ENCODE assay signal across 15 cellular contexts in the genomic region with DNA sequence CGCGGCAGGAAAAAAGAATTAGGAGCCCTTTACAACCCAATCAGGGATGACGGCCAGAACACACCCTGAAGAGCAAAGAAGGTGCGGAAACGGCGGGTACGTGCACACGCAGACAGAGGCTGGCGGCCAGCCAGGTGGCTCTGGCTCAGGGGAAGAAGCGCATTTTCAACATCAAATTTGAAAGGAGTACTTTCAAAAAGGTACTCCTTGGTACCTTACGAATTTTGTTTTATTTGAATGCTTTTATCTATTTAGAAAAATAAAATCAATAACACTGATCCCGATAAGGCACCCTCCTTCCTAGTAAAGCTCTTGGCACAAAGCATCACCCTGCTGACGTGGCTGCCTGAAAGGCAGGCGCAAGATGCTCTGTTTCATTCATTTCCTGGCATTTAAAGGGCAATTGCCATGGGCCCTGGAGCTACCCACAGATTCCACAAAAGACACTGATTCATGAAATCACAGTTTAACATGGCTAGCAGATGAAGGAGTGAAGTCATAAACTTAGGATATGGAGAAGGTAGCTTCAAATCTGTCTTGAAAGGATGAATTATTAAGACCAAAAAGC. TPM values are rescaled to one million over a fixed set of nuclear protein-coding genes. Genes with fewer than 3 reads are reported as not detected.
A peak's percentile ranks its signal among the peaks of the same experiment; 100 is the strongest.
DNase-seq lines count a peak whose midpoint lies in the region; ATAC-seq and TF ChIP-seq lines count a peak whose summit lies in the region.
"Had no signal": no experiment of that assay in that cellular context is flagged by ENCODE, and none has a peak within 500 bp of the region (broad histone marks: within the 10 kb centered on the region; RNA-seq: fewer than 3 reads in every experiment).

No MANE protein-coding gene starts in this region.

- H3K4me3 ChIP-seq in RWPE2 (ENCODE audit: severe bottlenecking) (no peak overlapping the region), stomach (peak overlapping the region in 1 of 4 donors; percentile 7), uterus (no peak overlapping the region)
- H3K4me3 ChIP-seq: left lung, upper lobe of right lung had no signal

- TF ChIP-seq CTCF in RWPE2 (IDR thresholded peaks at IDR 0.05; ENCODE audit: poor library complexity, severe bottlenecking), result no peak
- no peak for TF ChIP-seq CTCF in stomach (IDR thresholded peaks at IDR 0.05)
- no peak for TF ChIP-seq CTCF in uterus (IDR thresholded peaks at IDR 0.05)

- TF ChIP-seq EP300 in stomach (IDR thresholded peaks at IDR 0.05), result no peak

- POLR2A ChIA-PET in activated CD4-positive, alpha-beta memory T cell treated with anti-CD3 and anti-CD28 coated beads, Interleukin-2, amount 10 ng/mL, durations not matched to agents 7 days and 5 days (lab: Charles Lee), result interaction anchor here (0.7 to 1.2 kb wide), 2 partner anchors 22 to 59 kb away, joined by 3 read pairs; a partner anchor contains a TSS
- POLR2A ChIA-PET in activated CD4-positive, alpha-beta memory T cell treated with anti-CD3 and anti-CD28 coated beads for 36 hours (lab: Charles Lee), result no interaction called here
- POLR2A ChIA-PET in HEK293T (lab: Yijun Ruan, JAX), result interaction anchor here (1.0 kb wide), 1 partner anchor 11 kb away, joined by 3 read pairs; no protein-coding TSS in a partner anchor

- H3K9me3 ChIP-seq in RWPE2 (ENCODE audit: severe bottlenecking) (no peaks in the 10 kb centered on the region), stomach (no peaks in the 10 kb centered on the region), uterus (no peaks in the 10 kb centered on the region)
- H3K9me3 ChIP-seq: upper lobe of right lung had no signal

- TF ChIP-seq POLR2A in stomach (IDR thresholded peaks at IDR 0.05) (no peak), uterus (IDR thresholded peaks at IDR 0.05) (no peak)

- H3K36me3 ChIP-seq in RWPE2 (ENCODE audit: low read depth) (no peaks in the 10 kb centered on the region), stomach (no peaks in the 10 kb centered on the region), uterus (no peaks in the 10 kb centered on the region)
- H3K36me3 ChIP-seq: left lung, upper lobe of right lung had no signal

- 39 to 67% (median 55%) methylated on average over 14 of the region's 14 CpGs for WGBS in stomach, 5 donors

- peak overlapping the region; percentile 13 for H3K27ac Mint-ChIP-seq in activated CD4-positive, alpha-beta memory T cell treated with anti-CD3 and anti-CD28 coated beads, Interleukin-2, amount 10 ng/mL, durations not matched to agents 7 days and 5 days
- H3K27ac Mint-ChIP-seq in activated CD4-positive, alpha-beta memory T cell treated with anti-CD3 and anti-CD28 coated beads for 36 hours, result no peak overlapping the region
- H3K27ac Mint-ChIP-seq: activated naive CD4-positive, alpha-beta T cell treated with anti-CD3 and anti-CD28 coated beads for 36 hours had no signal

- peaks cover 38% of the 10 kb centered on the region for H3K36me3 Mint-ChIP-seq in activated CD4-positive, alpha-beta memory T cell treated with anti-CD3 and anti-CD28 coated beads, Interleukin-2, amount 10 ng/mL, durations not matched to agents 7 days and 5 days (ENCODE audit: low read depth)
- H3K36me3 Mint-ChIP-seq in activated CD4-positive, alpha-beta memory T cell treated with anti-CD3 and anti-CD28 coated beads for 36 hours, result peaks cover 7% of the 10 kb centered on the region

- peak; percentile 79 for ATAC-seq in RWPE2 (ENCODE audit: low read depth)
- ATAC-seq: left lung, upper lobe of right lung had no signal

- no peaks in the 10 kb centered on the region for H3K27me3 ChIP-seq in RWPE2 (ENCODE audit: insufficient read depth, poor library complexity, severe bottlenecking)
- no peaks in the 10 kb centered on the region for H3K27me3 ChIP-seq in stomach
- H3K27me3 ChIP-seq in uterus, result no peaks in the 10 kb centered on the region
- H3K27me3 ChIP-seq: left lung, upper lobe of right lung had no signal

- H3K9me3 Mint-ChIP-seq in activated CD4-positive, alpha-beta memory T cell treated with anti-CD3 and anti-CD28 coated beads, Interleukin-2, amount 10 ng/mL, durations not matched to agents 7 days and 5 days, result peaks cover 25% of the 10 kb centered on the region
- H3K9me3 Mint-ChIP-seq in activated CD4-positive, alpha-beta memory T cell treated with anti-CD3 and anti-CD28 coated beads for 36 hours, result peaks cover 18% of the 10 kb centered on the region

- intact Hi-C loops in activated CD4-positive, alpha-beta memory T cell treated with anti-CD3 and anti-CD28 coated beads for 36 hours (cut with micrococcal nuclease), result no loop called here
- intact Hi-C loops in stomach (cut with DNase I; ENCODE audit: low total_unique reads) (no loop called here), uterus (cut with DNase I; ENCODE audit: low total_unique reads) (no loop called here)

- H3K4me1 ChIP-seq in RWPE2 (ENCODE audit: insufficient read depth, poor library complexity, severe bottlenecking) (peaks cover 16% of the 10 kb centered on the region), stomach (peaks cover 8 to 36% (median 25%) of the 10 kb centered on the region in 4 donors), uterus (peaks cover 0 to 5% of the 10 kb centered on the region in 2 donors)

- no peak for DNase-seq in activated CD4-positive, alpha-beta memory T cell treated with anti-CD3 and anti-CD28 coated beads, Interleukin-2, amount 10 ng/mL, durations not matched to agents 7 days and 5 days
- no peak for DNase-seq in activated CD4-positive, alpha-beta memory T cell treated with anti-CD3 and anti-CD28 coated beads for 36 hours
- no peak for DNase-seq in RWPE2 (ENCODE audit: low spot score)
- no peak for DNase-seq in epithelial cell of prostate (ENCODE audit: low read depth, low spot score)
- DNase-seq in stomach, result peak; percentile 55
- DNase-seq in uterus, result no peak
- no peak for DNase-seq in HEK293T (ENCODE audit: extremely low spot score)
- DNase-seq in NCI-H524 (lab: John Stamatoyannopoulos, UW), result no peak
- DNase-seq: activated CD4-positive, alpha-beta T cell treated with anti-CD3 and anti-CD28 coated beads for 4 hours; activated naive CD4-positive, alpha-beta T cell treated with anti-CD3 and anti-CD28 coated beads for 36 hours; effector CD4-positive, alpha-beta T cell; NCI-H2227 treated with DMSO at 0.1 percent for 48 hours; T1000; upper lobe of right lung had no signal

- H3K27me3 Mint-ChIP-seq in activated CD4-positive, alpha-beta memory T cell treated with anti-CD3 and anti-CD28 coated beads, Interleukin-2, amount 10 ng/mL, durations not matched to agents 7 days and 5 days, result no peaks in the 10 kb centered on the region
- H3K27me3 Mint-ChIP-seq in activated CD4-positive, alpha-beta memory T cell treated with anti-CD3 and anti-CD28 coated beads for 36 hours, result no peaks in the 10 kb centered on the region

- H3K27ac ChIP-seq in RWPE2 (ENCODE audit: poor library complexity, severe bottlenecking), result peak overlapping the region; percentile 41
- peak overlapping the region; percentile 66 for H3K27ac ChIP-seq in epithelial cell of prostate
- peak overlapping the region in 2 of 5 donors; percentile 12 to 34 for H3K27ac ChIP-seq in stomach
- no peak overlapping the region for H3K27ac ChIP-seq in uterus
- H3K27ac ChIP-seq: left lung, upper lobe of right lung had no signal

- CTCF ChIA-PET in activated CD4-positive, alpha-beta memory T cell treated with anti-CD3 and anti-CD28 coated beads, Interleukin-2, amount 10 ng/mL, durations not matched to agents 7 days and 5 days (lab: Charles Lee), result no interaction called here
- CTCF ChIA-PET in activated CD4-positive, alpha-beta memory T cell treated with anti-CD3 and anti-CD28 coated beads for 36 hours (lab: Charles Lee), result no interaction called here
- CTCF ChIA-PET in HEK293T (lab: Yijun Ruan, JAX), result interaction anchor here (0.5 to 1.1 kb wide), 2 partner anchors 13 to 34 kb away, joined by 4 read pairs; no protein-coding TSS in a partner anchor

- H3K4me1 Mint-ChIP-seq in activated CD4-positive, alpha-beta memory T cell treated with anti-CD3 and anti-CD28 coated beads, Interleukin-2, amount 10 ng/mL, durations not matched to agents 7 days and 5 days, result peaks cover 46% of the 10 kb centered on the region
- peaks cover 51% of the 10 kb centered on the region for H3K4me1 Mint-ChIP-seq in activated CD4-positive, alpha-beta memory T cell treated with anti-CD3 and anti-CD28 coated beads for 36 hours (ENCODE audit: low read depth)

- H3K4me3 Mint-ChIP-seq in activated CD4-positive, alpha-beta memory T cell treated with anti-CD3 and anti-CD28 coated beads, Interleukin-2, amount 10 ng/mL, durations not matched to agents 7 days and 5 days, result no peak overlapping the region
- H3K4me3 Mint-ChIP-seq in activated CD4-positive, alpha-beta memory T cell treated with anti-CD3 and anti-CD28 coated beads for 36 hours, result no peak overlapping the region
- H3K4me3 Mint-ChIP-seq: activated naive CD4-positive, alpha-beta T cell treated with anti-CD3 and anti-CD28 coated beads for 36 hours had no signal

TF ChIP-seq in HEK293T, 16 proteins besides CTCF, POLR2A, EP300 and RAD21 (continues in another document):
- TF ChIP-seq ELF4 (IDR thresholded peaks at IDR 0.05) (no peak), FOXA1 (IDR thresholded peaks at IDR 0.05) (no peak), FOXK2 (IDR thresholded peaks at IDR 0.05) (no peak), SUZ12 (IDR thresholded peaks at IDR 0.05) (no peak), BHLHE40 (IDR thresholded peaks at IDR 0.05; ENCODE audit: borderline replicate concordance) (no peak), ZNF384 (IDR thresholded peaks at IDR 0.05) (no peak)
- TF ChIP-seq, protein P1, sequence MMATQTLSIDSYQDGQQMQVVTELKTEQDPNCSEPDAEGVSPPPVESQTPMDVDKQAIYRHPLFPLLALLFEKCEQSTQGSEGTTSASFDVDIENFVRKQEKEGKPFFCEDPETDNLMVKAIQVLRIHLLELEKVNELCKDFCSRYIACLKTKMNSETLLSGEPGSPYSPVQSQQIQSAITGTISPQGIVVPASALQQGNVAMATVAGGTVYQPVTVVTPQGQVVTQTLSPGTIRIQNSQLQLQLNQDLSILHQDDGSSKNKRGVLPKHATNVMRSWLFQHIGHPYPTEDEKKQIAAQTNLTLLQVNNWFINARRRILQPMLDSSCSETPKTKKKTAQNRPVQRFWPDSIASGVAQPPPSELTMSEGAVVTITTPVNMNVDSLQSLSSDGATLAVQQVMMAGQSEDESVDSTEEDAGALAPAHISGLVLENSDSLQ (IDR thresholded peaks at IDR 0.05), result no peak

RNA-seq across cellular contexts. Expression of a gene that starts 47.2 kb away (rescaled TPM):
- 10 to 100 TPM; 22.2 to 22.5 TPM for total RNA-seq in activated CD4-positive, alpha-beta memory T cell treated with anti-CD3 and anti-CD28 coated beads, Interleukin-2, amount 10 ng/mL, durations not matched to agents 7 days and 5 days
- 10 to 100 TPM; 13.9 to 18.8 TPM for total RNA-seq in activated CD4-positive, alpha-beta memory T cell treated with anti-CD3 and anti-CD28 coated beads for 36 hours
- total RNA-seq in stomach (10 to 100 TPM; 10.7 to 78.8 (median 24.4) TPM), uterus (100 to 1,000 TPM in 1 of 4 donors, 10 to 100 TPM in 3; 31.8 to 117 (median 61.7) TPM)
- 10 to 100 TPM in 1 of 3 donors, 1 to 10 TPM in 2; 5.7 to 15.8 (median 8.0) TPM for polyA plus RNA-seq in stomach

RNA-seq across cellular contexts. Expression of a gene that starts 59.3 kb away (rescaled TPM):
- total RNA-seq in activated CD4-positive, alpha-beta memory T cell treated with anti-CD3 and anti-CD28 coated beads, Interleukin-2, amount 10 ng/mL, durations not matched to agents 7 days and 5 days, result 10 to 100 TPM; 44.1 to 47.7 TPM
- 10 to 100 TPM; 29.0 to 35.1 TPM for total RNA-seq in activated CD4-positive, alpha-beta memory T cell treated with anti-CD3 and anti-CD28 coated beads for 36 hours
- 10 to 100 TPM in 3 of 5 donors, 1 to 10 TPM in 2; 2.8 to 32.1 (median 11.3) TPM for total RNA-seq in stomach
- polyA plus RNA-seq in stomach, result 10 to 100 TPM; 11.5 to 18.0 (median 14.1) TPM
- 100 to 1,000 TPM in 1 of 4 donors, 10 to 100 TPM in 2, 1 to 10 TPM in 1; 4.7 to 162 (median 16.9) TPM for total RNA-seq in uterus

Comparison
In these comparisons a context has a peak if more than half of its experiments do, and no peak if none do; other contexts are left out.
1. H3K27ac ChIP-seq: peak in RWPE2 (single experiment) and epithelial cell of prostate (single experiment); none in uterus (0 of 2).